In genomic region chr10:80182986-80183385, GRCh38 we compare ENCODE assay signal across 16 cellular contexts.
"Had no signal": no experiment of that assay in that cellular context is flagged by ENCODE, and none has a peak within 500 bp of the region (broad histone marks: within the 10 kb centered on the region; RNA-seq: fewer than 3 reads in every experiment).

No MANE protein-coding gene starts in this region.

- H3K27ac ChIP-seq: esophagus muscularis mucosa, ovary, SK-N-MC, thyroid gland, uterus had no signal

- H3K27me3 ChIP-seq: esophagus muscularis mucosa, left lung, ovary, stomach, thyroid gland, uterus had no signal

- H3K36me3 ChIP-seq: ovary, thyroid gland, uterus had no signal

- H3K9me3 ChIP-seq: esophagus muscularis mucosa, left lung, ovary, stomach, thyroid gland, uterus had no signal

- H3K4me3 ChIP-seq: esophagus muscularis mucosa, left lung, ovary, SK-N-MC, stomach, thyroid gland, uterus had no signal

- ATAC-seq: left lung had no signal

- H3K4me3 Mint-ChIP-seq: neural crest cell had no signal

- DNase-seq: activated CD4-positive, alpha-beta T cell treated with anti-CD3 and anti-CD28 coated beads for 48 hours; activated naive CD4-positive, alpha-beta T cell treated with Interleukin-2 at 50 U/mL for 16 hours; activated T-cell treated with anti-CD3 and anti-CD28 coated beads, Interleukin-2, amount 50 U/mL, for 48 hours; central memory CD4-positive, alpha-beta T cell; dermis blood vessel endothelial cell; mesenchymal stem cell; stimulated activated CD4-positive, alpha-beta T cell treated with anti-CD3 and anti-CD28 coated beads, Interleukin-4, amount 100 ng/mL, for 4 hours; stomach; T-helper 1 cell; thyroid gland; uterus had no signal

- H3K9me3 Mint-ChIP-seq: neural crest cell had no signal
